In the genomic region with DNA sequence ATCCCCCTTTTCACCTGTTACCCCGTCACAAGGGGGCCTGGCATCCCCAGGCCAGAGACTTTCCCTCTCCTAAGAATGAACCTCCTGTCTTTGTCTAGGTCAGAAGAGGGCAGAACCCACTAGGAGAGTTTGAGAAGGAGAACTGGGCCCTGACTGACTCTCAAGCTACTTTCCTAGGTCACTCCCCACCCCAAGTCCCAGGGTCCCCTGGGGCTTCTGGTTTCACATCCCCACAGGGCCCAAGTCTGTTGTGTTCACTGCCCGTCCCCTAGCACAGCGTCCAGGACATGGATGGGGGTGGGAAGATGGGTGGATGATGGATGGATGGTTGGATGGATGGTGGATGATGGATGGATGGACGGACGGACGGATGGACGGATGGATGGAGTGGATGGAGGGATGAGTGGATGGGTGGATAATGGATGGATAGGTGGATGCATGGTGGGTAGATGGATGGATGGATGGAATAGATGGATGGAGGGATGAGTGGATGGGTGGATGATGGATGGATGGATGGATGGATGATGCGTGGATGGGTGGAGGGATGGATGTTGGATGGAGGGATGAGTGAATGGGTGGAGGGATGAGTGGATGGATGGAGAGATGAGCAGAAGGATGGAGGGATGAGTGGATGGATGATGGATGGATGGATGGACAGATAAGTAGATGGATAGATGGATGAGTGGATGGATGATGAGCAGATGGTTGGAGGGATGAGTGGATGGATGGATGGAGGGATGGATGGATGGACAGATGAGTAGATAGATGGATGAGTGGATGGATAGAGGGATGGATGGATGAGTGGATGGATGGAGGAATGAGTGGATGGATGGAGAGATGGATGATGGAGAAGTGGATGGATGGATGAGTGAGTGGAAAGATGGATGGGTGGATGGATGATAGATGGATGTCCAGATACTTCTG, we compare ENCODE assay signal across 20 cellular contexts. TPM values are rescaled to one million over a fixed set of nuclear protein-coding genes. Genes with fewer than 3 reads are reported as not detected.
A peak's percentile ranks its signal among the peaks of the same experiment; 100 is the strongest.
DNase-seq lines count a peak whose midpoint lies in the region; ATAC-seq, FAIRE-seq and TF ChIP-seq lines count a peak whose summit lies in the region.
"Had no signal": no experiment of that assay in that cellular context is flagged by ENCODE, and none has a peak within 500 bp of the region (broad histone marks: within the 10 kb centered on the region; RNA-seq: fewer than 3 reads in every experiment).

No MANE protein-coding gene starts in this region.

- SMC1A ChIA-PET in GM12878 (lab: Charles Lee; ENCODE audit: uncharacterized antibody, unreplicated experiment), result no interaction called here

- H3K4me1 Mint-ChIP-seq in CD8-positive, alpha-beta T cell (ENCODE audit: low read depth), result no peaks in the 10 kb centered on the region
- H3K4me1 Mint-ChIP-seq in activated CD8-positive, alpha-beta T cell treated with anti-CD3 and anti-CD28 coated beads, Interleukin-2, amount 10 ng/mL, durations not matched to agents 7 days and 5 days (ENCODE audit: low read depth), result no peaks in the 10 kb centered on the region

- no peak for TF ChIP-seq RAD21 in HepG2 (CRISPR knock-in tag; IDR thresholded peaks at IDR 0.05)
- no peak for TF ChIP-seq RAD21 in GM12878 (IDR thresholded peaks at IDR 0.05; ENCODE audit: insufficient read depth, low read depth, low read length)

- BruUV-seq in HepG2 (replicated peaks; lab: Mats Ljungman, UMichigan) (no TSS peak), GM12878 (replicated peaks; lab: Mats Ljungman, UMichigan) (no TSS peak)

- H4K20me1 ChIP-seq in HepG2 (ENCODE audit: insufficient read depth, low read length) (0 out of 2 replicates have a peak, but pooled peaks cover 3% of the 10 kb centered on the region), GM12878 (ENCODE audit: control insufficient read depth, insufficient read depth) (no peaks in the 10 kb centered on the region)

- H3K4me2 ChIP-seq in HepG2 (ENCODE audit: low read depth, low read length), result no peak overlapping the region
- no peak overlapping the region for H3K4me2 ChIP-seq in GM12878 (ENCODE audit: control insufficient read depth, insufficient read depth)

- TF ChIP-seq POLR2A in HepG2 (IDR thresholded peaks at IDR 0.05; ENCODE audit: insufficient read depth in 1 of 2, low read depth in 2 of 2, low read length in 2 of 2), result no peak
- TF ChIP-seq POLR2A in right lobe of liver (IDR thresholded peaks at IDR 0.05), result no peak
- no peak for TF ChIP-seq POLR2A in GM12878 (IDR thresholded peaks at IDR 0.05; ENCODE audit: low read depth, low read length)

- FAIRE-seq in HepG2 (lab: Jason Lieb, UNC) (no peak), GM12878 (lab: Jason Lieb, UNC) (no peak)
- FAIRE-seq: GM12891, GM19239 had no signal

- CTCF ChIA-PET in HepG2 (lab: Yijun Ruan, JAX; ENCODE audit: low intra/inter-chr PET ratio, low total read pairs) (no interaction called here), GM12878 (lab: Yijun Ruan, JAX) (no interaction called here)
- CTCF ChIA-PET in CD8-positive, alpha-beta T cell (lab: Charles Lee), result no interaction called here
- CTCF ChIA-PET in activated CD8-positive, alpha-beta T cell treated with anti-CD3 and anti-CD28 coated beads, Interleukin-2, amount 10 ng/mL, durations not matched to agents 7 days and 5 days (lab: Charles Lee), result no interaction called here

- H3K4me3 Mint-ChIP-seq in CD8-positive, alpha-beta T cell, result no peak overlapping the region
- no peak overlapping the region for H3K4me3 Mint-ChIP-seq in activated CD8-positive, alpha-beta T cell treated with anti-CD3 and anti-CD28 coated beads, Interleukin-2, amount 10 ng/mL, durations not matched to agents 7 days and 5 days
- H3K4me3 Mint-ChIP-seq: CD4-positive, CD25-positive, alpha-beta regulatory T cell had no signal

- peaks cover 29 to 77% of the 10 kb centered on the region in 2 experiments; a peak in 4 of 5 replicates for H3K27me3 ChIP-seq in HepG2 (ENCODE audit: control insufficient read depth in 1 of 2, insufficient read depth in 2 of 2, low read length in 2 of 2)
- no peaks in the 10 kb centered on the region for H3K27me3 ChIP-seq in right lobe of liver
- no peaks in the 10 kb centered on the region; a peak in 1 of 4 replicates for H3K27me3 ChIP-seq in GM12878 (replicated peaks in 1 of 2; ENCODE audit: control insufficient read depth in 2 of 2, insufficient read depth in 2 of 2, low read length in 1 of 2)
- no peaks in the 10 kb centered on the region for H3K27me3 ChIP-seq in CD8-positive, alpha-beta T cell (ENCODE audit: insufficient read depth, low read length)
- H3K27me3 ChIP-seq: BLaER1 treated with 17β-estradiol and CSF1 and Interleukin-3, amounts not matched to agents 10 nM and 100 nM had no signal

- H3K9ac ChIP-seq in HepG2 (ENCODE audit: insufficient read depth, low read depth, low read length), result no peak overlapping the region
- no peak overlapping the region for H3K9ac ChIP-seq in GM12878 (ENCODE audit: control insufficient read depth, insufficient read depth, low read length)

- DNase-seq in HepG2 (ENCODE audit: low spot score), result no peak
- no peak for DNase-seq in right lobe of liver
- DNase-seq in GM12878 (ENCODE audit: low read depth, low spot score), result no peak
- DNase-seq in germinal center (ENCODE audit: low spot score), result peak; percentile 24
- DNase-seq in CD8-positive, alpha-beta T cell, result no peak
- no peak for DNase-seq in activated CD8-positive, alpha-beta T cell treated with anti-CD3 and anti-CD28 coated beads, Interleukin-2, amount 10 ng/mL, durations not matched to agents 7 days and 5 days
- DNase-seq: 8988T; AML-193; Calu3; CD4-positive, CD25-positive, alpha-beta regulatory T cell; DMS 273 treated with DMSO at 0.1 percent for 48 hours; HCEC 1CT; KG1 had no signal

- 25% methylated on average over 8 of the region's 8 CpGs for WGBS in HepG2 (ENCODE audit: low lambda C conversion rate)
- 74% methylated on average over 8 of the region's 8 CpGs for WGBS in right lobe of liver (ENCODE audit: insufficient coverage, low coverage, low lambda C conversion rate, missing lambda C conversion rate)
- 41% methylated on average over 8 of the region's 8 CpGs for WGBS in GM12878 (ENCODE audit: insufficient coverage, insufficient replicate concordance, low lambda C conversion rate, missing lambda C conversion rate)

- POLR2A ChIA-PET in HepG2 (lab: Yijun Ruan, JAX) (no interaction called here), GM12878 (lab: Charles Lee) (no interaction called here)
- POLR2A ChIA-PET in CD8-positive, alpha-beta T cell (lab: Charles Lee), result no interaction called here
- POLR2A ChIA-PET in activated CD8-positive, alpha-beta T cell treated with anti-CD3 and anti-CD28 coated beads, Interleukin-2, amount 10 ng/mL, durations not matched to agents 7 days and 5 days (lab: Charles Lee), result no interaction called here

- no peaks in the 10 kb centered on the region for H3K27me3 Mint-ChIP-seq in CD8-positive, alpha-beta T cell (ENCODE audit: low read depth)
- H3K27me3 Mint-ChIP-seq in activated CD8-positive, alpha-beta T cell treated with anti-CD3 and anti-CD28 coated beads, Interleukin-2, amount 10 ng/mL, durations not matched to agents 7 days and 5 days (ENCODE audit: low read depth), result no peaks in the 10 kb centered on the region

- no peak for TF ChIP-seq EP300 in HepG2 (IDR thresholded peaks at IDR 0.05; ENCODE audit: low read depth in 2 of 2, low read length in 2 of 2)
- TF ChIP-seq EP300 in HepG2 (CRISPR knock-in tag; IDR thresholded peaks at IDR 0.05; ENCODE audit: borderline replicate concordance), result no peak
- no peak for TF ChIP-seq EP300 in GM12878 (IDR thresholded peaks at IDR 0.05; ENCODE audit: borderline replicate concordance in 1 of 2, control insufficient read depth in 1 of 2, low read depth in 2 of 2, low read length in 2 of 2)

- intact Hi-C loops in HepG2 (cut with micrococcal nuclease; ENCODE audit: unreplicated experiment) (no loop called here), right lobe of liver (cut with DNase I) (no loop called here), GM12878 (cut with micrococcal nuclease; ENCODE audit: unreplicated experiment) (no loop called here)
- intact Hi-C loops in CD8-positive, alpha-beta T cell (cut with DNase I, micrococcal nuclease), result no loop called here

- TF ChIP-seq CTCF in HepG2 (CRISPR knock-in tag; IDR thresholded peaks at IDR 0.05) (no peak), right lobe of liver (IDR thresholded peaks at IDR 0.05) (no peak), GM12878 (IDR thresholded peaks at IDR 0.05 in 2 of 3, conservative IDR thresholded peaks at IDR 0.05 in 1 of 3; ENCODE audit: control insufficient read depth in 2 of 3, extremely low read depth in 1 of 3, insufficient read depth in 1 of 3, low read depth in 3 of 3, low read length in 3 of 3) (no peak)
- TF ChIP-seq CTCF in CD8-positive, alpha-beta T cell (IDR thresholded peaks at IDR 0.05), result no peak

- H3K27ac Mint-ChIP-seq in CD8-positive, alpha-beta T cell, result no peak overlapping the region
- H3K27ac Mint-ChIP-seq in activated CD8-positive, alpha-beta T cell treated with anti-CD3 and anti-CD28 coated beads, Interleukin-2, amount 10 ng/mL, durations not matched to agents 7 days and 5 days, result no peak overlapping the region
- H3K27ac Mint-ChIP-seq: CD4-positive, CD25-positive, alpha-beta regulatory T cell had no signal

- H2AFZ ChIP-seq in HepG2 (ENCODE audit: low read length) (no peak overlapping the region), GM12878 (ENCODE audit: control insufficient read depth, low read depth, low read length) (no peak overlapping the region)

- no peaks in the 10 kb centered on the region for H3K36me3 Mint-ChIP-seq in CD8-positive, alpha-beta T cell
- no peaks in the 10 kb centered on the region for H3K36me3 Mint-ChIP-seq in activated CD8-positive, alpha-beta T cell treated with anti-CD3 and anti-CD28 coated beads, Interleukin-2, amount 10 ng/mL, durations not matched to agents 7 days and 5 days (ENCODE audit: low read depth)
- H3K36me3 Mint-ChIP-seq: CD4-positive, CD25-positive, alpha-beta regulatory T cell had no signal

- no peak overlapping the region for H3K4me3 ChIP-seq in HepG2 (replicated peaks in 1 of 3; ENCODE audit: insufficient read depth in 1 of 3, low read depth in 2 of 3, low read length in 3 of 3)
- H3K4me3 ChIP-seq in right lobe of liver, result no peak overlapping the region
- no peak overlapping the region for H3K4me3 ChIP-seq in GM12878
- no peak overlapping the region for H3K4me3 ChIP-seq in CD8-positive, alpha-beta T cell (ENCODE audit: low read depth, low read length)
- H3K4me3 ChIP-seq: BLaER1 treated with 17β-estradiol and CSF1 and Interleukin-3, amounts not matched to agents 10 nM and 100 nM had no signal

- no peaks in the 10 kb centered on the region for H3K9me3 Mint-ChIP-seq in CD8-positive, alpha-beta T cell
- no peaks in the 10 kb centered on the region for H3K9me3 Mint-ChIP-seq in activated CD8-positive, alpha-beta T cell treated with anti-CD3 and anti-CD28 coated beads, Interleukin-2, amount 10 ng/mL, durations not matched to agents 7 days and 5 days (ENCODE audit: insufficient read depth)

- no peaks in the 10 kb centered on the region for H3K36me3 ChIP-seq in HepG2 (replicated peaks in 1 of 2; ENCODE audit: control insufficient read depth in 1 of 2, insufficient read depth in 2 of 2, low read length in 2 of 2)
- no peaks in the 10 kb centered on the region for H3K36me3 ChIP-seq in right lobe of liver
- H3K36me3 ChIP-seq in GM12878 (ENCODE audit: control insufficient read depth in 2 of 2, insufficient read depth in 2 of 2, low read length in 1 of 2), result no peaks in the 10 kb centered on the region
- H3K36me3 ChIP-seq in CD8-positive, alpha-beta T cell (ENCODE audit: insufficient read depth, low read length), result no peaks in the 10 kb centered on the region
- H3K36me3 ChIP-seq: BLaER1 treated with 17β-estradiol and CSF1 and Interleukin-3, amounts not matched to agents 10 nM and 100 nM had no signal

- ATAC-seq in HepG2, result no peak
- no peak for ATAC-seq in right lobe of liver
- ATAC-seq in GM12878, result no peak
- ATAC-seq in CD8-positive, alpha-beta T cell, result no peak
- ATAC-seq in activated CD8-positive, alpha-beta T cell treated with anti-CD3 and anti-CD28 coated beads, Interleukin-2, amount 10 ng/mL, durations not matched to agents 7 days and 5 days, result no peak
- no peak for ATAC-seq in activated CD4-positive, CD25-positive, alpha-beta regulatory T cell treated with anti-CD3 and anti-CD28 coated beads, Interleukin-2, amount 50 U/mL, for 24 hours

- RAD21 ChIA-PET in GM12878 (lab: Charles Lee; ENCODE audit: unreplicated experiment), result no interaction called here

- no peaks in the 10 kb centered on the region for H3K9me3 ChIP-seq in HepG2 (ENCODE audit: low read length)
- H3K9me3 ChIP-seq in right lobe of liver, result no peaks in the 10 kb centered on the region
- H3K9me3 ChIP-seq in GM12878 (replicated peaks; ENCODE audit: control insufficient read depth, insufficient read depth, low read length), result no peaks in the 10 kb centered on the region
- no peaks in the 10 kb centered on the region for H3K9me3 ChIP-seq in CD8-positive, alpha-beta T cell (ENCODE audit: low read length)
- H3K9me3 ChIP-seq: BLaER1 treated with 17β-estradiol and CSF1 and Interleukin-3, amounts not matched to agents 10 nM and 100 nM had no signal

- H3K79me2 ChIP-seq in HepG2 (ENCODE audit: insufficient read depth, low read length) (no peaks in the 10 kb centered on the region), GM12878 (ENCODE audit: control insufficient read depth, insufficient read depth, low read length) (no peaks in the 10 kb centered on the region)

- in situ Hi-C loops in HepG2 (cut with HindIII; ENCODE audit: extremely low pct_ligation_motif_present, low pct_unique_long_range_greater_than_20kb), result no loop called here
- in situ Hi-C loops in GM12878 (cut with MboI), result no loop called here

- H3K4me1 ChIP-seq in HepG2 (ENCODE audit: insufficient read depth, low read length) (no peaks in the 10 kb centered on the region), right lobe of liver (no peaks in the 10 kb centered on the region), GM12878 (ENCODE audit: control insufficient read depth, insufficient read depth, low read length) (no peaks in the 10 kb centered on the region)
- H3K4me1 ChIP-seq in CD8-positive, alpha-beta T cell (ENCODE audit: insufficient read depth, low read length), result no peaks in the 10 kb centered on the region

- H3K27ac ChIP-seq in HepG2 (ENCODE audit: extremely low read length, insufficient read depth, low read length) (no peak overlapping the region), right lobe of liver (no peak overlapping the region), GM12878 (ENCODE audit: control insufficient read depth, insufficient read depth) (no peak overlapping the region)
- H3K27ac ChIP-seq in CD8-positive, alpha-beta T cell (ENCODE audit: low read depth, low read length), result no peak overlapping the region
- H3K27ac ChIP-seq: BLaER1 treated with 17β-estradiol and CSF1 and Interleukin-3, amounts not matched to agents 10 nM and 100 nM; HL-60 had no signal

RNA-seq across cellular contexts. Expression of a gene that starts 50.6 kb away (rescaled TPM):
- not detected in 2 replicates for total RNA-seq in HepG2 (2016; rRNA removed; fragmentation: Illumina TruSeq; extraction: Trizol)
- total RNA-seq in HepG2 (2016; cell fraction: cytosol; rRNA removed; fragmentation: Illumina TruSeq; extraction: Trizol; ENCODE audit: low read depth), result not detected in 2 replicates
- not detected in 2 replicates for total RNA-seq in HepG2 (2016; cell fraction: insoluble cytoplasmic fraction; rRNA removed; fragmentation: Illumina TruSeq; extraction: Trizol)
- total RNA-seq in HepG2 (2016; cell fraction: membrane; rRNA removed; fragmentation: Illumina TruSeq; extraction: Trizol), result not detected in 2 replicates
- total RNA-seq in HepG2 (2016; cell fraction: nucleus; rRNA removed; fragmentation: Illumina TruSeq; extraction: Trizol), result not detected in 2 replicates
- polyA plus RNA-seq in HepG2 (2011; rRNA removed), result not detected in 2 replicates
- polyA plus RNA-seq in HepG2 (2011; cell fraction: cytosol; rRNA removed), result not detected in 2 replicates
- not detected in 2 replicates for polyA plus RNA-seq in HepG2 (2011; cell fraction: nucleus; rRNA removed)
- 0.04 and 0.12 TPM in 2 replicates for polyA plus RNA-seq in HepG2 (2012)
- not detected in 2 replicates for polyA plus RNA-seq in HepG2 (2016; cell fraction: cytosol; fragmentation: Illumina TruSeq; extraction: Trizol; ENCODE audit: low read depth)
- not detected in 2 replicates for polyA plus RNA-seq in HepG2 (2016; cell fraction: insoluble cytoplasmic fraction; fragmentation: Illumina TruSeq; extraction: Trizol; ENCODE audit: low read depth)
- not detected in 2 replicates for polyA plus RNA-seq in HepG2 (2016; cell fraction: membrane; fragmentation: Illumina TruSeq; extraction: Trizol; ENCODE audit: low read depth)
- not detected in 2 replicates for polyA plus RNA-seq in HepG2 (2016; cell fraction: nucleus; fragmentation: Illumina TruSeq; extraction: Trizol; ENCODE audit: insufficient read depth, low read depth)
- not detected in 2 replicates for polyA minus RNA-seq in HepG2 (2011; rRNA and poly(A)+ RNA removed; ENCODE audit: low replicate concordance)
- polyA minus RNA-seq in HepG2 (2011; cell fraction: cytosol; rRNA and poly(A)+ RNA removed), result not detected in 2 replicates
- polyA minus RNA-seq in HepG2 (2011; cell fraction: nucleus; rRNA and poly(A)+ RNA removed), result not detected in 2 replicates
- total RNA-seq in right lobe of liver, result not detected
- not detected in 2 replicates for total RNA-seq in GM12878 (2013; cell fraction: nucleolus; rRNA removed)
- total RNA-seq in GM12878 (2014; rRNA removed), result not detected in 2 replicates
- not detected in 2 replicates for total RNA-seq in GM12878 (2014; rRNA removed; fragmentation: Illumina TruSeq; extraction: Trizol)
- not detected in 2 replicates for total RNA-seq in GM12878 (2021)
- polyA plus RNA-seq in GM12878 (2011; ENCODE audit: low read depth), result not detected
- polyA plus RNA-seq in GM12878 (2011; rRNA removed), result not detected in 2 replicates
- polyA plus RNA-seq in GM12878 (2011; cell fraction: cytosol; rRNA removed), result not detected in 2 replicates
- not detected in 2 replicates for polyA plus RNA-seq in GM12878 (2011; cell fraction: nucleus; rRNA removed)
- polyA plus RNA-seq in GM12878 (2012), result 0.08 TPM in 1 of 2 replicates, not detected in the other
- not detected in 2 replicates for polyA plus RNA-seq in GM12878 (2014; fragmentation: Illumina TruSeq; extraction: Trizol)
- polyA plus RNA-seq in GM12878 (2014; fragmentation: Nextera tagmentation; extraction: Ambion mirVana), result not detected
- not detected in 2 replicates for polyA plus RNA-seq in GM12878 (2014; rRNA removed)
- polyA plus RNA-seq in GM12878 (2016; fragmentation: Nextera tagmentation; extraction: Ambion mirVana), result not detected
- polyA minus RNA-seq in GM12878 (2011; rRNA and poly(A)+ RNA removed), result not detected in 2 replicates
- polyA minus RNA-seq in GM12878 (2011; cell fraction: cytosol; rRNA and poly(A)+ RNA removed), result not detected in 2 replicates
- not detected in 2 replicates for polyA minus RNA-seq in GM12878 (2011; cell fraction: nucleus; rRNA and poly(A)+ RNA removed)
- total RNA-seq in CD8-positive, alpha-beta T cell, result not detected
- total RNA-seq in activated CD8-positive, alpha-beta T cell treated with anti-CD3 and anti-CD28 coated beads, Interleukin-2, amount 10 ng/mL, durations not matched to agents 7 days and 5 days, result not detected
- total RNA-seq: Calu3; CD4-positive, CD25-positive, alpha-beta regulatory T cell; Daoy; H4 had no signal
- polyA plus RNA-seq: CD4-positive, CD25-positive, alpha-beta regulatory T cell had no signal

RNA-seq across cellular contexts. Expression of a gene that starts 53.3 kb away (rescaled TPM):
- total RNA-seq in HepG2 (2016; rRNA removed; fragmentation: Illumina TruSeq; extraction: Trizol) (0.15 and 0.32 TPM in 2 replicates), right lobe of liver (not detected), GM12878 (2014; rRNA removed) (not detected in 2 replicates), GM12878 (2014; rRNA removed; fragmentation: Illumina TruSeq; extraction: Trizol) (not detected in 2 replicates), GM12878 (2021) (not detected in 2 replicates)
- total RNA-seq in HepG2 (2016; cell fraction: cytosol; rRNA removed; fragmentation: Illumina TruSeq; extraction: Trizol; ENCODE audit: low read depth), result not detected in 2 replicates
- total RNA-seq in HepG2 (2016; cell fraction: insoluble cytoplasmic fraction; rRNA removed; fragmentation: Illumina TruSeq; extraction: Trizol), result 0.15 and 0.34 TPM in 2 replicates
- total RNA-seq in HepG2 (2016; cell fraction: membrane; rRNA removed; fragmentation: Illumina TruSeq; extraction: Trizol), result 0.12 and 0.14 TPM in 2 replicates
- not detected in 2 replicates for total RNA-seq in HepG2 (2016; cell fraction: nucleus; rRNA removed; fragmentation: Illumina TruSeq; extraction: Trizol)
- polyA plus RNA-seq in HepG2 (2011; rRNA removed) (0.15 and 0.21 TPM in 2 replicates), GM12878 (2011; rRNA removed) (0.06 TPM in 1 of 2 replicates, not detected in the other), GM12878 (2014; fragmentation: Illumina TruSeq; extraction: Trizol) (not detected in 2 replicates), GM12878 (2014; fragmentation: Nextera tagmentation; extraction: Ambion mirVana) (not detected), GM12878 (2014; rRNA removed) (not detected in 2 replicates), GM12878 (2016; fragmentation: Nextera tagmentation; extraction: Ambion mirVana) (not detected)
- polyA plus RNA-seq in HepG2 (2011; cell fraction: cytosol; rRNA removed), result 0.28 and 0.38 TPM in 2 replicates
- 0.32 and 0.85 TPM in 2 replicates for polyA plus RNA-seq in HepG2 (2011; cell fraction: nucleus; rRNA removed)
- 0.19 TPM in 2 replicates for polyA plus RNA-seq in HepG2 (2012)
- polyA plus RNA-seq in HepG2 (2016; cell fraction: cytosol; fragmentation: Illumina TruSeq; extraction: Trizol; ENCODE audit: low read depth), result not detected in 2 replicates
- 0.16 and 0.28 TPM in 2 replicates for polyA plus RNA-seq in HepG2 (2016; cell fraction: insoluble cytoplasmic fraction; fragmentation: Illumina TruSeq; extraction: Trizol; ENCODE audit: low read depth)
- not detected in 2 replicates for polyA plus RNA-seq in HepG2 (2016; cell fraction: membrane; fragmentation: Illumina TruSeq; extraction: Trizol; ENCODE audit: low read depth)
- polyA plus RNA-seq in HepG2 (2016; cell fraction: nucleus; fragmentation: Illumina TruSeq; extraction: Trizol; ENCODE audit: insufficient read depth, low read depth), result 0.33 and 0.70 TPM in 2 replicates
- 0.30 TPM in 1 of 2 replicates, not detected in the other for polyA minus RNA-seq in HepG2 (2011; rRNA and poly(A)+ RNA removed; ENCODE audit: low replicate concordance)
- not detected in 2 replicates for polyA minus RNA-seq in HepG2 (2011; cell fraction: cytosol; rRNA and poly(A)+ RNA removed)
- polyA minus RNA-seq in HepG2 (2011; cell fraction: nucleus; rRNA and poly(A)+ RNA removed), result not detected in 2 replicates
- total RNA-seq in GM12878 (2013; cell fraction: nucleolus; rRNA removed), result not detected in 2 replicates
- not detected for polyA plus RNA-seq in GM12878 (2011; ENCODE audit: low read depth)
- polyA plus RNA-seq in GM12878 (2011; cell fraction: cytosol; rRNA removed), result 0.17 TPM in 1 of 2 replicates, not detected in the other
- 0.09 TPM in 1 of 2 replicates, not detected in the other for polyA plus RNA-seq in GM12878 (2011; cell fraction: nucleus; rRNA removed)
- not detected in 2 replicates for polyA plus RNA-seq in GM12878 (2012)
- polyA minus RNA-seq in GM12878 (2011; rRNA and poly(A)+ RNA removed), result not detected in 2 replicates
- not detected in 2 replicates for polyA minus RNA-seq in GM12878 (2011; cell fraction: cytosol; rRNA and poly(A)+ RNA removed)
- not detected in 2 replicates for polyA minus RNA-seq in GM12878 (2011; cell fraction: nucleus; rRNA and poly(A)+ RNA removed)
- not detected for total RNA-seq in CD8-positive, alpha-beta T cell
- not detected for total RNA-seq in activated CD8-positive, alpha-beta T cell treated with anti-CD3 and anti-CD28 coated beads, Interleukin-2, amount 10 ng/mL, durations not matched to agents 7 days and 5 days
- total RNA-seq: Calu3; CD4-positive, CD25-positive, alpha-beta regulatory T cell; Daoy; H4 had no signal
- polyA plus RNA-seq: CD4-positive, CD25-positive, alpha-beta regulatory T cell had no signal
